In genomic region chr14:24051162-24051788, GRCh38 we compare ENCODE assay signal across 10 cellular contexts. TPM values are rescaled to one million over a fixed set of nuclear protein-coding genes. Genes with fewer than 3 reads are reported as not detected.
DNase-seq lines count a peak whose midpoint lies in the region; ATAC-seq and TF ChIP-seq lines count a peak whose summit lies in the region.
"Had no signal": no experiment of that assay in that cellular context is flagged by ENCODE, and none has a peak within 500 bp of the region (broad histone marks: within the 10 kb centered on the region; RNA-seq: fewer than 3 reads in every experiment).

No MANE protein-coding gene starts in this region.

- peaks cover 39% of the 10 kb centered on the region for H3K27me3 Mint-ChIP-seq in chondrocyte (ENCODE audit: low read depth)
- H3K27me3 Mint-ChIP-seq in mesothelial cell of epicardium (ENCODE audit: low read depth): peaks cover 70% of the 10 kb centered on the region

- ATAC-seq in HG02610 (IDR thresholded peaks at IDR 0.05; ENCODE audit: unreplicated experiment): no peak

- H3K4me3 Mint-ChIP-seq in chondrocyte (ENCODE audit: unreplicated experiment): peak overlapping the region; percentile 70
- H3K4me3 Mint-ChIP-seq in mesothelial cell of epicardium: peak overlapping the region; percentile 69

- peak overlapping the region; percentile 60 for H3K4me3 ChIP-seq in LNCaP clone FGC (ENCODE audit: low read depth, low read length)

- TF ChIP-seq CTCF in LNCaP clone FGC (IDR thresholded peaks at IDR 0.05; ENCODE audit: control insufficient read depth, extremely low read depth, insufficient read depth) (no peak), chondrocyte (IDR thresholded peaks at IDR 0.05) (no peak), mesothelial cell of epicardium (IDR thresholded peaks at IDR 0.05; ENCODE audit: unreplicated experiment) (no peak)

- DNase-seq in NCI-H748 (lab: John Stamatoyannopoulos, UW; ENCODE audit: unreplicated experiment) (peak; percentile 40), NCI-H748 treated with DMSO at 0.1 percent for 48 hours (lab: John Stamatoyannopoulos, UW) (no peak), LNCaP clone FGC (ENCODE audit: low read depth) (no peak), chondrocyte (ENCODE audit: low spot score) (no peak), mesothelial cell of epicardium (ENCODE audit: low spot score in 2 of 2, unreplicated experiment in 2 of 2) (no peak), mucosa of gallbladder (ENCODE audit: low spot score) (no peak), NCI-H774 (lab: John Stamatoyannopoulos, UW) (no peak)

- no peaks in the 10 kb centered on the region for H3K9me3 Mint-ChIP-seq in chondrocyte (ENCODE audit: low read depth)
- no peaks in the 10 kb centered on the region for H3K9me3 Mint-ChIP-seq in mesothelial cell of epicardium

- peaks cover 12% of the 10 kb centered on the region for H3K4me1 Mint-ChIP-seq in chondrocyte (ENCODE audit: low read depth)
- peaks cover 16% of the 10 kb centered on the region for H3K4me1 Mint-ChIP-seq in mesothelial cell of epicardium

- no peak overlapping the region for H3K27ac Mint-ChIP-seq in chondrocyte (ENCODE audit: unreplicated experiment)
- H3K27ac Mint-ChIP-seq in mesothelial cell of epicardium: peak overlapping the region; percentile 13

- no peaks in the 10 kb centered on the region for H3K36me3 Mint-ChIP-seq in chondrocyte (ENCODE audit: low read depth)
- no peaks in the 10 kb centered on the region for H3K36me3 Mint-ChIP-seq in mesothelial cell of epicardium

RNA-seq across cellular contexts. Expression of gene CARMIL3, which starts 0.5 kb away (rescaled TPM):
- total RNA-seq in chondrocyte (0.34 to 0.60 TPM (median 0.54 TPM) in 3 replicates), mesothelial cell of epicardium (1.1 to 1.6 TPM (median 1.4 TPM) in 3 replicates), mucosa of gallbladder (1.6 TPM)

RNA-seq across cellular contexts. Expression of gene CPNE6, which starts 20.1 kb away (rescaled TPM):
- total RNA-seq in chondrocyte (not detected in 3 replicates), mesothelial cell of epicardium (not detected in 3 replicates), mucosa of gallbladder (2.2 TPM)
- total RNA-seq: Daoy, subcutaneous adipose tissue had no signal

RNA-seq across cellular contexts. Expression of gene PCK2, which starts 42.8 kb away (rescaled TPM):
- 18.7 to 126 TPM (median 118 TPM) in 3 replicates for total RNA-seq in chondrocyte
- 18.9 to 22.2 TPM (median 20.6 TPM) in 3 replicates for total RNA-seq in mesothelial cell of epicardium
- 28.9 TPM for total RNA-seq in mucosa of gallbladder
